34 cellular contexts compared by ENCODE assay signal in genomic region chrX:78429172-78429571, GRCh38.
"Had no signal": no experiment of that assay in that cellular context is flagged by ENCODE, and none has a peak within 500 bp of the region (broad histone marks: within the 10 kb centered on the region; RNA-seq: fewer than 3 reads in every experiment).

No MANE protein-coding gene starts in this region.

- H3K27me3 ChIP-seq: MG63 had no signal

- H3K9me3 ChIP-seq: MG63 had no signal

- H3K36me3 ChIP-seq: MG63 had no signal

- H3K4me3 ChIP-seq: MG63 had no signal

- DNase-seq: Karpas-422, Kasumi-1, MG63, MM.1S, MV-4-11, NCI-H1048, NCI-H1092, NCI-H1092 treated with DMSO at 0.1 percent for 48 hours, NCI-H1105, NCI-H1105 treated with DMSO at 0.1 percent for 48 hours, NCI-H1417, NCI-H1417 treated with DMSO at 0.1 percent for 48 hours, NCI-H1436, NCI-H1436 treated with DMSO at 0.1 percent for 48 hours, NCI-H146, NCI-H1694, NCI-H1694 treated with DMSO at 0.1 percent for 48 hours, NCI-H187, NCI-H187 treated with DMSO at 0.1 percent for 48 hours, NCI-H1930, NCI-H2029, NCI-H2029 treated with DMSO at 0.1 percent for 48 hours, NCI-H2081, NCI-H2081 treated with DMSO at 0.1 percent for 48 hours, NCI-H2107, NCI-H2171, NCI-H2171 treated with DMSO at 0.1 percent for 48 hours, NCI-H2227 treated with DMSO at 0.1 percent for 48 hours, NCI-H226, NCI-H345, NCI-H446, NCI-H446 treated with DMSO at 0.1 percent for 48 hours, NCI-H510A, NCI-H510A treated with DMSO at 0.1 percent for 48 hours had no signal
